In the genomic region with DNA sequence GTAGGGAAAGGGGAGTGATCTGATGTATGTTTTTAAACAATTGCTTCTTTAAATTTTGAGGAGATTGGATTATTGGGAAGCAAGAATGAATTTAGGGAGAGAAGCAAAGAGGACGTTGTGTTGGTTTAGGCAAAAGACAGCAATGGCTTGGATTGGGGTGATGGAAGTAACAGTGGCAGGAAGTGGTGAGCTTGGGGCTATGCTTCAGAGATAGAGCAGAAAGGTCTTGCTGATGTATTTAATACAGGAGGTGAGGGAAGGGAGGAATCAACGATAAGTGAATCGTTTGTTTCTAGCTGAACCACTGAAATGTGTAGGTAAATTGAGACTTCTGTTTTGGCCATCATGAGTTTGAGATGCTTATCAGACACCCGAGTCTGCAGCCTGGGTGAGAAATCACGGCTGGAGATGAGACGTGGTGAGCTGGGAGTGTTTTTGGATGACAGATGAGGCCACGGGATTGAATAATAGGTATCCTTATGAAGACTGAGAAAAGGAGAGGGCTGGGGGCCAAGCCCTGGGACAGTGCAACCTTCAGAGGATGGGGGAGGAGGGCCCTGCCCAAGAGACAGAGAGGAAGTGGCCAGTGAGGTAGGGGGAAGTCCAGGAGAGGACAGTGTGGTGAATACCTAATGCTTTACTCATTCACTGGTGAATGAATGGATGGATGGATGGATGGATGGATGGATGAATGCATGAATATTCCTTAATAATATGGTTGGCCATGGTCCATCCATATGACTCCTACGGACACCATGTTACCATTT, we compare ENCODE assay signal across 7 cellular contexts. TPM values are rescaled to one million over a fixed set of nuclear protein-coding genes. Genes with fewer than 3 reads are reported as not detected.
DNase-seq lines count a peak whose midpoint lies in the region; ATAC-seq and TF ChIP-seq lines count a peak whose summit lies in the region.
"Not testable (repeated sequence)": the region's sequence is repeated elsewhere in the genome, so short reads cannot be mapped to it uniquely, and the experiment has no call there.

No MANE protein-coding gene starts in this region.

- DNase-seq in CD4-positive, alpha-beta T cell; natural killer cell: not testable (repeated sequence)
- DNase-seq in SK-MEL-5 (ENCODE audit: low read depth, low spot score) (peak; percentile 11), glomerular visceral epithelial cell (ENCODE audit: extremely low spot score) (peak; percentile 42)
- peak; percentile 38 for DNase-seq in activated CD4-positive, alpha-beta memory T cell treated with anti-CD3 and anti-CD28 coated beads for 36 hours
- peak; percentile 41 for DNase-seq in activated naive CD8-positive, alpha-beta T cell treated with anti-CD3 and anti-CD28 coated beads, Interleukin-2, amount 10 ng/mL, durations not matched to agents 7 days and 5 days

- TF ChIP-seq CTCF in CD4-positive, alpha-beta T cell (IDR thresholded peaks at IDR 0.05); natural killer cell (IDR thresholded peaks at IDR 0.05): not testable (repeated sequence)

- H3K9me3 Mint-ChIP-seq in CD4-positive, alpha-beta T cell; activated CD4-positive, alpha-beta memory T cell treated with anti-CD3 and anti-CD28 coated beads for 36 hours; activated naive CD8-positive, alpha-beta T cell treated with anti-CD3 and anti-CD28 coated beads, Interleukin-2, amount 10 ng/mL, durations not matched to agents 7 days and 5 days; natural killer cell: not testable (repeated sequence)

- CTCF ChIA-PET in CD4-positive, alpha-beta T cell (lab: Charles Lee); activated CD4-positive, alpha-beta memory T cell treated with anti-CD3 and anti-CD28 coated beads for 36 hours (lab: Charles Lee): not testable (repeated sequence)

- ATAC-seq in CD4-positive, alpha-beta T cell (ENCODE audit: poor library complexity): peak; percentile 82
- ATAC-seq in HG03460 (IDR thresholded peaks at IDR 0.05; ENCODE audit: unreplicated experiment): peak; percentile 75
- ATAC-seq in activated naive CD8-positive, alpha-beta T cell treated with anti-CD3 and anti-CD28 coated beads, Interleukin-2, amount 10 ng/mL, durations not matched to agents 7 days and 5 days (ENCODE audit: low read depth): peak; percentile 97
- ATAC-seq in natural killer cell: peak; percentile 77 to 78 (median 78)

- H3K27me3 ChIP-seq in CD4-positive, alpha-beta T cell (ENCODE audit: control insufficient read depth, insufficient read depth, low read length): not testable (repeated sequence)

- H3K36me3 Mint-ChIP-seq in CD4-positive, alpha-beta T cell (ENCODE audit: low read depth); activated CD4-positive, alpha-beta memory T cell treated with anti-CD3 and anti-CD28 coated beads for 36 hours; activated naive CD8-positive, alpha-beta T cell treated with anti-CD3 and anti-CD28 coated beads, Interleukin-2, amount 10 ng/mL, durations not matched to agents 7 days and 5 days; natural killer cell: not testable (repeated sequence)

- H3K27ac Mint-ChIP-seq in CD4-positive, alpha-beta T cell; activated CD4-positive, alpha-beta memory T cell treated with anti-CD3 and anti-CD28 coated beads for 36 hours: not testable (repeated sequence)
- peak overlapping the region; percentile 68 for H3K27ac Mint-ChIP-seq in activated naive CD8-positive, alpha-beta T cell treated with anti-CD3 and anti-CD28 coated beads, Interleukin-2, amount 10 ng/mL, durations not matched to agents 7 days and 5 days
- peak overlapping the region in 1 of 2 donors; percentile 40 for H3K27ac Mint-ChIP-seq in natural killer cell

- H3K27ac ChIP-seq in CD4-positive, alpha-beta T cell (ENCODE audit: low read depth, low read length): not testable (repeated sequence)

- not testable (repeated sequence) for H3K9me3 ChIP-seq in CD4-positive, alpha-beta T cell (ENCODE audit: control insufficient read depth, low read length)

- in situ Hi-C loops in SK-MEL-5 (cut with HindIII; ENCODE audit: low pct_unique_long_range_greater_than_20kb, low sequenced_read_pairs): not testable (repeated sequence)

- H3K4me1 Mint-ChIP-seq in CD4-positive, alpha-beta T cell (ENCODE audit: low read depth); activated CD4-positive, alpha-beta memory T cell treated with anti-CD3 and anti-CD28 coated beads for 36 hours (ENCODE audit: low read depth); activated naive CD8-positive, alpha-beta T cell treated with anti-CD3 and anti-CD28 coated beads, Interleukin-2, amount 10 ng/mL, durations not matched to agents 7 days and 5 days: not testable (repeated sequence)
- H3K4me1 Mint-ChIP-seq in natural killer cell: peaks cover 0 to 11% of the 10 kb centered on the region in 2 donors

- POLR2A ChIA-PET in CD4-positive, alpha-beta T cell (lab: Charles Lee); activated CD4-positive, alpha-beta memory T cell treated with anti-CD3 and anti-CD28 coated beads for 36 hours (lab: Charles Lee); activated naive CD8-positive, alpha-beta T cell treated with anti-CD3 and anti-CD28 coated beads, Interleukin-2, amount 10 ng/mL, durations not matched to agents 7 days and 5 days (lab: Charles Lee): not testable (repeated sequence)

- H3K4me3 Mint-ChIP-seq in CD4-positive, alpha-beta T cell; activated CD4-positive, alpha-beta memory T cell treated with anti-CD3 and anti-CD28 coated beads for 36 hours; natural killer cell: not testable (repeated sequence)
- peak overlapping the region; percentile 56 for H3K4me3 Mint-ChIP-seq in activated naive CD8-positive, alpha-beta T cell treated with anti-CD3 and anti-CD28 coated beads, Interleukin-2, amount 10 ng/mL, durations not matched to agents 7 days and 5 days

- intact Hi-C loops in CD4-positive, alpha-beta T cell (cut with DNase I, micrococcal nuclease); activated CD4-positive, alpha-beta memory T cell treated with anti-CD3 and anti-CD28 coated beads for 36 hours (cut with micrococcal nuclease); natural killer cell (cut with micrococcal nuclease): not testable (repeated sequence)

- H3K27me3 Mint-ChIP-seq in CD4-positive, alpha-beta T cell; activated CD4-positive, alpha-beta memory T cell treated with anti-CD3 and anti-CD28 coated beads for 36 hours; activated naive CD8-positive, alpha-beta T cell treated with anti-CD3 and anti-CD28 coated beads, Interleukin-2, amount 10 ng/mL, durations not matched to agents 7 days and 5 days; natural killer cell (ENCODE audit: low read depth in 2 of 2): not testable (repeated sequence)

RNA-seq across cellular contexts. Expression of gene NPIPA1, which starts 33.9 kb away (rescaled TPM):
- total RNA-seq in CD4-positive, alpha-beta T cell: 100 to 1,000 TPM; 103 to 105 TPM
- total RNA-seq in SK-MEL-5 (2014; rRNA removed; shearing (Covaris generic)): 26.2 and 26.8 TPM in 2 replicates
- polyA plus RNA-seq in SK-MEL-5 (2015; cell fraction: cytosol; rRNA removed): 31.3 and 37.1 TPM in 2 replicates
- 485 and 602 TPM in 2 replicates for polyA plus RNA-seq in SK-MEL-5 (2015; cell fraction: nucleus; rRNA removed)
- total RNA-seq in activated CD4-positive, alpha-beta memory T cell treated with anti-CD3 and anti-CD28 coated beads for 36 hours: 10 to 100 TPM; 68.4 to 76.8 TPM
- 100 to 1,000 TPM; 140 to 142 TPM for total RNA-seq in activated naive CD8-positive, alpha-beta T cell treated with anti-CD3 and anti-CD28 coated beads, Interleukin-2, amount 10 ng/mL, durations not matched to agents 7 days and 5 days
- 100 to 1,000 TPM; 123 to 136 (median 124) TPM for total RNA-seq in natural killer cell
